ENCODE assay signal across 9 cellular contexts in genomic region chr3:128727996-128728395, GRCh38. TPM values are rescaled to one million over a fixed set of nuclear protein-coding genes. Genes with fewer than 3 reads are reported as not detected.
DNase-seq lines count a peak whose midpoint lies in the region; ATAC-seq and TF ChIP-seq lines count a peak whose summit lies in the region.
"Had no signal": no experiment of that assay in that cellular context is flagged by ENCODE, and none has a peak within 500 bp of the region (broad histone marks: within the 10 kb centered on the region; RNA-seq: fewer than 3 reads in every experiment).

No MANE protein-coding gene starts in this region.

- peaks cover 5% of the 10 kb centered on the region for H3K9me3 Mint-ChIP-seq in activated naive CD4-positive, alpha-beta T cell treated with anti-CD3 and anti-CD28 coated beads, Interleukin-2, amount 10 ng/mL, durations not matched to agents 7 days and 5 days
- no peaks in the 10 kb centered on the region for H3K9me3 Mint-ChIP-seq in activated T-helper 17 cell treated with anti-CD3 and anti-CD28 coated beads, Interleukin-2, amount 50 U/mL, for 72 hours

- H3K27ac Mint-ChIP-seq in activated naive CD4-positive, alpha-beta T cell treated with anti-CD3 and anti-CD28 coated beads, Interleukin-2, amount 10 ng/mL, durations not matched to agents 7 days and 5 days: no peak overlapping the region
- H3K27ac Mint-ChIP-seq in activated T-helper 17 cell treated with anti-CD3 and anti-CD28 coated beads, Interleukin-2, amount 50 U/mL, for 72 hours: peak overlapping the region; percentile 79

- no peak for TF ChIP-seq CTCF in transverse colon (IDR thresholded peaks at IDR 0.05)

- CTCF ChIA-PET in activated naive CD4-positive, alpha-beta T cell treated with anti-CD3 and anti-CD28 coated beads, Interleukin-2, amount 10 ng/mL, durations not matched to agents 7 days and 5 days (lab: Charles Lee): interaction anchor here (0.8 to 2.8 kb wide), 3 partner anchors 67 to 70 kb away, joined by 3 to 9 read pairs (median 3); no protein-coding TSS in a partner anchor

- no peaks in the 10 kb centered on the region for H3K36me3 ChIP-seq in iPS-20b (ENCODE audit: insufficient read depth, low read depth, low read length)
- no peaks in the 10 kb centered on the region for H3K36me3 ChIP-seq in transverse colon

- H3K27me3 Mint-ChIP-seq in activated naive CD4-positive, alpha-beta T cell treated with anti-CD3 and anti-CD28 coated beads, Interleukin-2, amount 10 ng/mL, durations not matched to agents 7 days and 5 days: peaks cover 4% of the 10 kb centered on the region
- H3K27me3 Mint-ChIP-seq in activated T-helper 17 cell treated with anti-CD3 and anti-CD28 coated beads, Interleukin-2, amount 50 U/mL, for 72 hours: no peaks in the 10 kb centered on the region

- TF ChIP-seq POLR2A in transverse colon (IDR thresholded peaks at IDR 0.05): no peak

- WGBS in transverse colon (ENCODE audit: low coverage in 1 of 2), 2 donors: 49 to 56% methylated on average over 2 of the region's 2 CpGs

- no peak overlapping the region for H3K27ac ChIP-seq in iPS-20b (ENCODE audit: low read length)
- H3K27ac ChIP-seq in transverse colon: peak overlapping the region in 3 of 4 donors; percentile 92 to 99 (median 95)

- DNase-seq in activated naive CD4-positive, alpha-beta T cell treated with anti-CD3 and anti-CD28 coated beads, Interleukin-2, amount 10 ng/mL, durations not matched to agents 7 days and 5 days: no peak
- no peak for DNase-seq in activated naive CD4-positive, alpha-beta T cell (lab: John Stamatoyannopoulos, UW)
- DNase-seq in transverse colon: no peak
- DNase-seq in stimulated activated naive CD4-positive, alpha-beta T cell treated with Interleukin-2 at 50 U/mL for 16 hours (lab: John Stamatoyannopoulos, UW): no peak

- H3K27me3 ChIP-seq in iPS-20b (ENCODE audit: insufficient read depth, low read length) (no peaks in the 10 kb centered on the region), transverse colon (no peaks in the 10 kb centered on the region)
- H3K27me3 ChIP-seq: SJSA1 had no signal

- no peak for ATAC-seq in activated T-helper 17 cell treated with anti-CD3 and anti-CD28 coated beads, Interleukin-2, amount 50 U/mL, for 72 hours (replicated peaks)
- ATAC-seq in HG03045 (IDR thresholded peaks at IDR 0.05; ENCODE audit: unreplicated experiment) (no peak), HG02981 (IDR thresholded peaks at IDR 0.05; ENCODE audit: unreplicated experiment) (no peak)

- H3K36me3 Mint-ChIP-seq in activated naive CD4-positive, alpha-beta T cell treated with anti-CD3 and anti-CD28 coated beads, Interleukin-2, amount 10 ng/mL, durations not matched to agents 7 days and 5 days: peaks cover 24% of the 10 kb centered on the region
- H3K36me3 Mint-ChIP-seq in activated T-helper 17 cell treated with anti-CD3 and anti-CD28 coated beads, Interleukin-2, amount 50 U/mL, for 72 hours (ENCODE audit: low read depth): peaks cover 60% of the 10 kb centered on the region

- H3K9ac ChIP-seq in iPS-20b (ENCODE audit: low read depth, low read length): peak overlapping the region; percentile 88; the same call in 1 of the 2 replicates

- in situ Hi-C loops in transverse colon (cut with MboI; ENCODE audit: low pct_ligation_motif_present in 1 of 4, low pct_unique_long_range_greater_than_20kb in 1 of 4, low sequenced_read_pairs in 3 of 4): no loop called here

- intact Hi-C loops in transverse colon (cut with DNase I; ENCODE audit: low total_unique reads): loop anchor here (10.0 kb wide), 1 partner anchor 57 kb away; no protein-coding TSS in a partner anchor

- peaks cover 21% of the 10 kb centered on the region for H3K4me1 ChIP-seq in iPS-20b (ENCODE audit: insufficient read depth, low read length)
- peaks cover 25 to 59% (median 37%) of the 10 kb centered on the region in 4 donors for H3K4me1 ChIP-seq in transverse colon

- H3K4me3 Mint-ChIP-seq in activated naive CD4-positive, alpha-beta T cell treated with anti-CD3 and anti-CD28 coated beads, Interleukin-2, amount 10 ng/mL, durations not matched to agents 7 days and 5 days: peak overlapping the region; percentile 84
- H3K4me3 Mint-ChIP-seq in activated T-helper 17 cell treated with anti-CD3 and anti-CD28 coated beads, Interleukin-2, amount 50 U/mL, for 72 hours: peak overlapping the region; percentile 86

- TF ChIP-seq EP300 in transverse colon (IDR thresholded peaks at IDR 0.05; ENCODE audit: low read depth): no peak

- peak overlapping the region; percentile 99 for H3K4me3 ChIP-seq in iPS-20b (ENCODE audit: low read length)
- peak overlapping the region in 3 of 4 donors; percentile 82 to 99 (median 92) for H3K4me3 ChIP-seq in transverse colon

- H3K4me1 Mint-ChIP-seq in activated naive CD4-positive, alpha-beta T cell treated with anti-CD3 and anti-CD28 coated beads, Interleukin-2, amount 10 ng/mL, durations not matched to agents 7 days and 5 days: peaks cover 66% of the 10 kb centered on the region
- peaks cover 38% of the 10 kb centered on the region for H3K4me1 Mint-ChIP-seq in activated T-helper 17 cell treated with anti-CD3 and anti-CD28 coated beads, Interleukin-2, amount 50 U/mL, for 72 hours

- H3K9me3 ChIP-seq in iPS-20b (ENCODE audit: insufficient read depth, low read depth, low read length) (no peaks in the 10 kb centered on the region), transverse colon (no peaks in the 10 kb centered on the region)
- H3K9me3 ChIP-seq: SJSA1 had no signal

RNA-seq across cellular contexts. Expression of gene RAB7A, which starts 2.0 kb away (rescaled TPM):
- total RNA-seq in activated T-helper 17 cell treated with anti-CD3 and anti-CD28 coated beads, Interleukin-2, amount 50 U/mL, for 72 hours: 100 to 1,000 TPM; 217 to 228 TPM
- total RNA-seq in transverse colon: 100 to 1,000 TPM in 2 of 4 donors, 10 to 100 TPM in 2; 45.0 to 121 (median 101) TPM
